Comparison of ENCODE assay signal across 8 cellular contexts in the genomic region with DNA sequence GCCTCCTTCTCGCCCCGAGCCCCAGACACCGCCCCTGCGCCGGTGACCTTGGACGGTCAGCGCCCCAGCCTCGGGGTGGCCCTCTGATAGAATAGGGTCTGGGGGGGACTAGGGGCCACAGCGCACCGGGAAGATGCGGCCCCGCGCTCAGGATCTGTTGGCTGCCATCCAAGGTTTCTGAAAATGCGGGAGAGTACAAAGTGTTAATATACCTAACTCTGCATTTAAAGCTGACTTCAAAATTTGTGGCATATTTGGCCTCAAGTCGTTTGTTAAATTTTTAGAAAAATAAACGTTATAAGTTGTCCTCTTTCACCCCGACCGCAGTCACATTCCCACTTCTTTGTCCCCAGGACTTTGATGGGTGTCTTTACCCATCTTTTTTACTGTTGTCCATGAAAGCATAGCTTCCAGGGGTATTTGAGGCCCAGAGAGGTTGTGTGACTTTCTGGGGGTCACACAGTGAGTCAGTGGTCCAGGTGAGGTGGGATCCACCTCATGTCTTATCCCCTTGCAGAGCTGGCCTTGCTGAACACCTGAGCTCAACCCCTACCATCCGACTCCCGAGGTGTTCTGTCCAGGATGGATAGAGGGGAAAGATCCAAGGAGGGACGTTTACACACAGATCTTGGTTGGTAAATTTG. TPM values are rescaled to one million over a fixed set of nuclear protein-coding genes. Genes with fewer than 3 reads are reported as not detected.
DNase-seq lines count a peak whose midpoint lies in the region; ATAC-seq and TF ChIP-seq lines count a peak whose summit lies in the region.

No MANE protein-coding gene starts in this region.

- no peak for TF ChIP-seq CTCF in heart right ventricle (IDR thresholded peaks at IDR 0.05)
- TF ChIP-seq CTCF in astrocyte of the spinal cord (IDR thresholded peaks at IDR 0.05; ENCODE audit: low read depth, low read length) = no peak
- no peak for TF ChIP-seq CTCF in vagina (IDR thresholded peaks at IDR 0.05)

- in situ Hi-C loops in astrocyte of the spinal cord (cut with HindIII; ENCODE audit: low sequenced_read_pairs) = no loop called here

- H3K9ac ChIP-seq in mesendoderm (ENCODE audit: low read length) = peak overlapping the region; percentile 81

- H2AK5ac ChIP-seq in mesendoderm (ENCODE audit: low read length) = no peak overlapping the region

- H3K23ac ChIP-seq in mesendoderm (ENCODE audit: low read length) = no peak overlapping the region

- no peak for ATAC-seq in heart right ventricle
- ATAC-seq in Right ventricle myocardium inferior = no peak
- ATAC-seq in HG02571 (IDR thresholded peaks at IDR 0.05; ENCODE audit: unreplicated experiment) = no peak

- H3K27ac ChIP-seq in heart right ventricle = peak overlapping the region in 9 of 10 donors; percentile 29 to 74 (median 66)
- H3K27ac ChIP-seq in mesendoderm (ENCODE audit: low read depth, low read length) = no peak overlapping the region
- H3K27ac ChIP-seq in vagina = peak overlapping the region; percentile 77

- H2BK120ac ChIP-seq in mesendoderm (ENCODE audit: low read depth, low read length) = no peak overlapping the region

- no peak overlapping the region for H4K8ac ChIP-seq in mesendoderm (ENCODE audit: low read depth, low read length)

- H3K9me3 ChIP-seq in heart right ventricle = no peaks in the 10 kb centered on the region
- no peaks in the 10 kb centered on the region for H3K9me3 ChIP-seq in vagina

- peak overlapping the region; percentile 35 to 63 (median 58) for H3K4me3 ChIP-seq in heart right ventricle
- peak overlapping the region; percentile 46 for H3K4me3 ChIP-seq in astrocyte of the spinal cord (ENCODE audit: low read depth, low read length)
- H3K4me3 ChIP-seq in mesendoderm (ENCODE audit: low read length) = peak overlapping the region; percentile 54
- peak overlapping the region; percentile 60 to 76 for H3K4me3 ChIP-seq in vagina

- no peaks in the 10 kb centered on the region for H3K79me1 ChIP-seq in mesendoderm (ENCODE audit: low read length)

- no peaks in the 10 kb centered on the region for H3K79me2 ChIP-seq in mesendoderm (ENCODE audit: control insufficient read depth, insufficient read depth, low read length)

- no peak overlapping the region for H3K4ac ChIP-seq in mesendoderm (ENCODE audit: low read depth, low read length)

- peak overlapping the region; percentile 81 for H3K18ac ChIP-seq in mesendoderm (ENCODE audit: low read length)

- no peaks in the 10 kb centered on the region for H3K36me3 ChIP-seq in heart right ventricle
- H3K36me3 ChIP-seq in mesendoderm (ENCODE audit: control insufficient read depth, insufficient read depth, low read length) = no peaks in the 10 kb centered on the region
- H3K36me3 ChIP-seq in vagina = no peaks in the 10 kb centered on the region

- peak overlapping the region; percentile 57 for H3K4me2 ChIP-seq in mesendoderm (ENCODE audit: low read length)

- no peak for TF ChIP-seq POLR2A in vagina (IDR thresholded peaks at IDR 0.05)

- H4K5ac ChIP-seq in mesendoderm (ENCODE audit: low read length) = no peak overlapping the region

- H3K27me3 ChIP-seq in heart right ventricle (no peaks in the 10 kb centered on the region), mesendoderm (ENCODE audit: insufficient read depth, low read length, poor library complexity) (no peaks in the 10 kb centered on the region), vagina (no peaks in the 10 kb centered on the region)

- DNase-seq in heart right ventricle (no peak), Right ventricle myocardium inferior (ENCODE audit: missing footprints) (no peak), astrocyte of the spinal cord (ENCODE audit: low read depth, low spot score) (no peak), mesendoderm (no peak), vagina (ENCODE audit: extremely low spot score in 2 of 2) (no peak), glomerular visceral epithelial cell (ENCODE audit: extremely low spot score) (no peak), NCI-H187 treated with DMSO at 0.1 percent for 48 hours (lab: John Stamatoyannopoulos, UW) (no peak)

- 19% methylated on average over 21 of the region's 21 CpGs for WGBS in heart right ventricle, 2 donors
- WGBS in mesendoderm (ENCODE audit: extremely low coverage, insufficient coverage, low lambda C conversion rate) = no CpG with 5 or more reads among the region's 21 CpGs

- intact Hi-C loops in heart right ventricle (cut with DNase I) = loop anchor here in 3 of 10 donors (5.0 to 10.0 kb wide), 3 partner anchors 159 to 309 kb away; no protein-coding TSS in a partner anchor
- intact Hi-C loops in Right ventricle myocardium inferior (cut with DNase I) = no loop called here
- intact Hi-C loops in vagina (cut with DNase I) = loop anchor here (10.0 kb wide), 1 partner anchor 571 kb away; no protein-coding TSS in a partner anchor

- H2BK5ac ChIP-seq in mesendoderm (ENCODE audit: low read length) = no peak overlapping the region

- H2BK15ac ChIP-seq in mesendoderm (replicated peaks; ENCODE audit: low read depth) = no peak overlapping the region

- peak overlapping the region; percentile 92 for H3K56ac ChIP-seq in mesendoderm (ENCODE audit: low read length)

- peaks cover 0 to 37% (median 19%) of the 10 kb centered on the region in 9 donors for H3K4me1 ChIP-seq in heart right ventricle
- no peaks in the 10 kb centered on the region for H3K4me1 ChIP-seq in mesendoderm (ENCODE audit: control insufficient read depth, low read depth, low read length)
- peaks cover 15% of the 10 kb centered on the region for H3K4me1 ChIP-seq in vagina

RNA-seq across cellular contexts. Expression of gene NT5M, which starts 0.8 kb away (rescaled TPM):
- total RNA-seq in heart right ventricle (10 to 100 TPM in 5 of 10 donors, 1 to 10 TPM in 5; 7.4 to 15.8 (median 9.8) TPM), Right ventricle myocardium inferior (8.3 TPM), vagina (3.2 TPM)
- 10 to 100 TPM in 1 of 2 donors, 1 to 10 TPM in 1; 4.9 to 14.8 TPM for polyA plus RNA-seq in heart right ventricle
- polyA plus RNA-seq in mesendoderm (2013, experiment 1 of 2) = 2.0 TPM
- polyA plus RNA-seq in mesendoderm (2013, experiment 2 of 2) = 2.2 TPM

RNA-seq across cellular contexts. Expression of gene COPS3, which starts 22.9 kb away (rescaled TPM):
- total RNA-seq in heart right ventricle = 10 to 100 TPM; 63.8 to 84.4 (median 71.1) TPM
- polyA plus RNA-seq in heart right ventricle = 10 to 100 TPM; 23.4 to 84.6 TPM
- 83.8 TPM for total RNA-seq in Right ventricle myocardium inferior
- 205 TPM for polyA plus RNA-seq in mesendoderm (2013, experiment 1 of 2)
- 208 TPM for polyA plus RNA-seq in mesendoderm (2013, experiment 2 of 2)
- total RNA-seq in vagina = 48.1 TPM
